ENCODE assay signal across 16 cellular contexts in the genomic region with DNA sequence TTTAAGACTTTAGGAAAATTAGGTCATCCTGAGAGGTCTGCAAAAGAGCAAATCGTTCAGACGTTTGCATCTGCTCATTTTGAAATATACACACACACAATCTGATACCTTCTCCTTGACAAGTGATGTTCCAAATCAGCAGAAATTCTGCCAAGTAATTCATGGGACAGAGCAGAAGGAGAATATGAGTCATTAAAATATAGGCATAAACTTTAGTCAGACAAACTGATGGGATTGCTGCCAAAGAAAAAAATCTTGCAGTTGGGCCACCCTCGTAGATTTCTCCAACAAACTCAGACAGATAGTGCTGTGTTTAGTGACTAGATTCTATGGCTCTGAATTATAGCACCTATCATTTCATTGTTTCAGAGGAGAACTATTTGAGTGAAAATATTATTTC.
DNase-seq lines count a peak whose midpoint lies in the region; ATAC-seq and TF ChIP-seq lines count a peak whose summit lies in the region.
"Had no signal": no experiment of that assay in that cellular context is flagged by ENCODE, and none has a peak within 500 bp of the region (broad histone marks: within the 10 kb centered on the region; RNA-seq: fewer than 3 reads in every experiment).

No MANE protein-coding gene starts in this region.

- H3K27ac Mint-ChIP-seq in MCF 10A (ENCODE audit: low read depth, unreplicated experiment) (no peak overlapping the region), GM23338 (no peak overlapping the region)
- H3K27ac Mint-ChIP-seq: activated B cell treated with CpG ODN at 0.5 μM for 24 hours had no signal

- no peak for ATAC-seq in HG03460 (IDR thresholded peaks at IDR 0.05; ENCODE audit: unreplicated experiment)
- no peak for ATAC-seq in GM23338

- no peaks in the 10 kb centered on the region for H3K9me3 Mint-ChIP-seq in MCF 10A (ENCODE audit: unreplicated experiment)
- no peaks in the 10 kb centered on the region for H3K9me3 Mint-ChIP-seq in GM23338
- H3K9me3 Mint-ChIP-seq: activated B cell treated with CpG ODN at 0.5 μM for 24 hours, neural crest cell had no signal

- no peaks in the 10 kb centered on the region for H3K9me3 ChIP-seq in breast epithelium
- H3K9me3 ChIP-seq in uterus = no peaks in the 10 kb centered on the region
- H3K9me3 ChIP-seq: Peyer's patch had no signal

- H2AFZ ChIP-seq in GM23338 = no peak overlapping the region

- H3K36me3 ChIP-seq in breast epithelium (no peaks in the 10 kb centered on the region), uterus (no peaks in the 10 kb centered on the region), GM23338 (ENCODE audit: insufficient read depth) (no peaks in the 10 kb centered on the region)
- H3K36me3 ChIP-seq: Peyer's patch had no signal

- H4K20me1 ChIP-seq in GM23338 (replicated peaks; ENCODE audit: insufficient read depth) = no peaks in the 10 kb centered on the region

- no peak overlapping the region for H3K4me3 ChIP-seq in breast epithelium
- no peak overlapping the region for H3K4me3 ChIP-seq in uterus
- H3K4me3 ChIP-seq in GM23338 = no peak overlapping the region
- H3K4me3 ChIP-seq: Peyer's patch had no signal

- no peaks in the 10 kb centered on the region for H3K9me2 ChIP-seq in GM23338 (ENCODE audit: insufficient read depth)

- H3K79me2 ChIP-seq in GM23338 (replicated peaks; ENCODE audit: insufficient read depth) = no peaks in the 10 kb centered on the region

- no peaks in the 10 kb centered on the region for H3K4me1 ChIP-seq in breast epithelium
- H3K4me1 ChIP-seq in uterus = peaks cover 0 to 7% of the 10 kb centered on the region in 2 donors
- H3K4me1 ChIP-seq in GM23338 (ENCODE audit: insufficient read depth) = no peaks in the 10 kb centered on the region; the same call in 1 of the 2 replicates
- H3K4me1 ChIP-seq: Peyer's patch had no signal

- H3K27me3 ChIP-seq in breast epithelium (no peaks in the 10 kb centered on the region), uterus (no peaks in the 10 kb centered on the region), GM23338 (ENCODE audit: insufficient read depth) (no peaks in the 10 kb centered on the region)
- H3K27me3 ChIP-seq: Peyer's patch had no signal

- POLR2A ChIA-PET in MCF 10A (lab: Yijun Ruan, JAX) = interaction anchor here (0.8 to 1.0 kb wide), 4 partner anchors 9 to 78 kb away, joined by 3 read pairs; no protein-coding TSS in a partner anchor

- intact Hi-C loops in MCF 10A (cut with micrococcal nuclease) = no loop called here
- intact Hi-C loops in breast epithelium (cut with DNase I; ENCODE audit: low total_unique reads) = no loop called here
- intact Hi-C loops in uterus (cut with DNase I; ENCODE audit: low total_unique reads) = no loop called here

- TF ChIP-seq POLR2A in breast epithelium (IDR thresholded peaks at IDR 0.05) (no peak), uterus (IDR thresholded peaks at IDR 0.05) (no peak)

- no peak overlapping the region for H3K4me2 ChIP-seq in GM23338

- CTCF ChIA-PET in MCF 10A (lab: Yijun Ruan, JAX) = interaction anchor here (0.9 kb wide), 1 partner anchor 1250 kb away, joined by 5 read pairs; no protein-coding TSS in a partner anchor

- H3K4me1 Mint-ChIP-seq in MCF 10A (ENCODE audit: insufficient read depth, unreplicated experiment) (peaks cover 27% of the 10 kb centered on the region), GM23338 (no peaks in the 10 kb centered on the region)
- H3K4me1 Mint-ChIP-seq: activated B cell treated with CpG ODN at 0.5 μM for 24 hours, neural crest cell had no signal

- DNase-seq in MCF 10A (ENCODE audit: unreplicated experiment) = peak; percentile 93
- no peak for DNase-seq in breast epithelium (ENCODE audit: low spot score in 2 of 2)
- peak; percentile 1 for DNase-seq in T1000 (lab: John Stamatoyannopoulos, UW)
- peak; percentile 51 for DNase-seq in foreskin melanocyte
- DNase-seq in uterus = peak; percentile 18 to 62
- no peak for DNase-seq in NOMO-1 treated with dmso at 0.1 percent for 144 hours (lab: John Stamatoyannopoulos, UW; ENCODE audit: unreplicated experiment)
- no peak for DNase-seq in GM23338 (ENCODE audit: low spot score)
- DNase-seq: 8988T; activated B cell treated with CpG ODN at 0.5 μM for 24 hours; activated gamma-delta T cell; dermis blood vessel endothelial cell; NCI-H2029 treated with DMSO at 0.1 percent for 48 hours; Peyer's patch; stimulated activated CD4-positive, alpha-beta T cell treated with anti-CD3 and anti-CD28 coated beads, Interleukin-4, amount 100 ng/mL, for 1 hour had no signal

- no TSS peak for BruUV-seq in MCF 10A (replicated peaks; lab: Mats Ljungman, UMichigan)

- no peaks in the 10 kb centered on the region for H3K36me3 Mint-ChIP-seq in MCF 10A (ENCODE audit: insufficient read depth, unreplicated experiment)
- H3K36me3 Mint-ChIP-seq in GM23338 (ENCODE audit: low read depth) = no peaks in the 10 kb centered on the region

- no peak overlapping the region for H3K27ac ChIP-seq in breast epithelium
- H3K27ac ChIP-seq in uterus = peak overlapping the region in 1 of 2 donors; percentile 44
- H3K27ac ChIP-seq in GM23338 (ENCODE audit: low read depth) = no peak overlapping the region
- H3K27ac ChIP-seq: Peyer's patch had no signal

- H3K4me3 Mint-ChIP-seq in MCF 10A (ENCODE audit: unreplicated experiment) (no peak overlapping the region), GM23338 (no peak overlapping the region)
- H3K4me3 Mint-ChIP-seq: activated B cell treated with CpG ODN at 0.5 μM for 24 hours, neural crest cell had no signal

- TF ChIP-seq CTCF in MCF 10A (IDR thresholded peaks at IDR 0.05; ENCODE audit: unreplicated experiment) (no peak), breast epithelium (IDR thresholded peaks at IDR 0.05) (no peak), uterus (IDR thresholded peaks at IDR 0.05) (no peak), GM23338 (conservative IDR thresholded peaks at IDR 0.05; ENCODE audit: low read depth in 2 of 2) (no peak)

- H3F3A ChIP-seq in GM23338 (replicated peaks; ENCODE audit: low read depth) = no peaks in the 10 kb centered on the region

- H3K27me3 Mint-ChIP-seq in MCF 10A (ENCODE audit: insufficient read depth, unreplicated experiment) (no peaks in the 10 kb centered on the region), GM23338 (ENCODE audit: insufficient read depth, low read depth, poor library complexity) (peaks cover 2% of the 10 kb centered on the region)

TF ChIP-seq in GM23338, 12 proteins besides CTCF, POLR2A, EP300 and RAD21 (continues in another document):
- no peak for TF ChIP-seq ZNF462 (CRISPR knock-in tag; IDR thresholded peaks at IDR 0.05)

Comparison
In these comparisons a context has a peak if more than half of its experiments do, and no peak if none do; other contexts are left out.
1. DNase-seq: peak in MCF 10A (single experiment), T1000 (single experiment), foreskin melanocyte (single experiment) and uterus (2 of 2); none in breast epithelium (0 of 2), NOMO-1 treated with dmso at 0.1 percent for 144 hours (single experiment) and GM23338 (single experiment).